1 cellular context compared by ENCODE assay signal in the genomic region with DNA sequence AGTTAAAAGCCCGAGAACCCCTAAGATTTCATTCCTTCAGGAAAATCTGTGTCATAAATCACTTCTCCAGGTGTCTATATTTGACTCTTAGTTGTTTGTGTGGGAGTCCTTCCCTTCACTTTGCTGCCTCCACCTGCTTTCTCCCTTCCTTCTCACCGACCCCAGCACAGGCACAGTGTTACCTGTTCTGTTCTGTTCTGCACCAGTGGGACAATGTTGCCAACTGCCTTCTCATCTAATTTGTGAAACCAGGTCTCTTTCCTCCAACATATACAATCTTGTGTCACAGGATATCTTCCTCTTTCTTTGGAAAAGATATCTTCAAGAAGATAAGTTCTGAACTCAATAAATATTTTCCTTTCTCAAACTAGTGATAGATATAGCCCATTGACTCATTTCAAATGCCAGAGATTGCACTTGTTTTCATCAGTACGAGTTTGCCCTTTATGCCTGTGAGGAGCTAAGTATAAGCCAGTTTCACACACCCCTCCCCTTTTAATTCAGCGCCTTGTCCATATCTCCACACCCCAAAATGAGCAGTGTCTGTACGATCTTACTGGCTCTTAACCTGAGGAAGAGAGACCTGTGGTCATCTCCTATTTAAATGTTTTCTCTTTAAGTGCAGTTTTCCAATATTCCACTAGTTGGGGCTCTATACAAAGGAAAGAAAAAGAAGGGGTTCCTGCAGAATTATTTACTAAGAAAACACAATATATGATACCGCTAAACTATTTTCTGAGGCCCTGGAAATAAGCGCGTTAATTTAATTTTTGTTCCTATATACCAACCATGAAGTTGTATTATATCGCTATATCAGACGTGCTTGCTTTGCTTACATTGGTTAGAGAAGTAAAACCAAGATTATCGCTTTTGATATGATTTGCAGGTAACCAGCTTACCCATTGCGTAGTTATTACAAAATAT.
TF ChIP-seq lines count a peak whose summit lies in the region.

No MANE protein-coding gene starts in this region.

TF ChIP-seq in GM12878, 131 proteins besides CTCF, POLR2A, EP300 and RAD21 (continued from another document):
- TF ChIP-seq, protein P1, sequence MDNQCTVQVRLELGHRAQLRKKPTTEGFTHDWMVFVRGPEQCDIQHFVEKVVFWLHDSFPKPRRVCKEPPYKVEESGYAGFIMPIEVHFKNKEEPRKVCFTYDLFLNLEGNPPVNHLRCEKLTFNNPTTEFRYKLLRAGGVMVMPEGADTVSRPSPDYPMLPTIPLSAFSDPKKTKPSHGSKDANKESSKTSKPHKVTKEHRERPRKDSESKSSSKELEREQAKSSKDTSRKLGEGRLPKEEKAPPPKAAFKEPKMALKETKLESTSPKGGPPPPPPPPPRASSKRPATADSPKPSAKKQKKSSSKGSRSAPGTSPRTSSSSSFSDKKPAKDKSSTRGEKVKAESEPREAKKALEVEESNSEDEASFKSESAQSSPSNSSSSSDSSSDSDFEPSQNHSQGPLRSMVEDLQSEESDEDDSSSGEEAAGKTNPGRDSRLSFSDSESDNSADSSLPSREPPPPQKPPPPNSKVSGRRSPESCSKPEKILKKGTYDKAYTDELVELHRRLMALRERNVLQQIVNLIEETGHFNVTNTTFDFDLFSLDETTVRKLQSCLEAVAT (IDR thresholded peaks at IDR 0.05) = peak; percentile 92
- TF ChIP-seq SMAD1 (IDR thresholded peaks at IDR 0.05; ENCODE audit: low read depth, partially characterized antibody) (no peak), FOXM1 (IDR thresholded peaks at IDR 0.05; ENCODE audit: low read depth, low read length) (peak; percentile 65), EED (IDR thresholded peaks at IDR 0.05; ENCODE audit: low read depth) (0 out of 2 replicates have a peak, but pooled peaks have one; percentile 17), ATF7 (IDR thresholded peaks at IDR 0.05; ENCODE audit: low read depth) (peak; percentile 39; the same call in 1 of the 2 replicates), RAD51 (IDR thresholded peaks at IDR 0.05) (peak; percentile 10; the same call in 1 of the 2 replicates), RUNX3 (IDR thresholded peaks at IDR 0.05; ENCODE audit: low read length) (peak; percentile 40), PBX3 (IDR thresholded peaks at IDR 0.05; ENCODE audit: insufficient replicate concordance, low read depth, low read length) (no peak), CBX5 (IDR thresholded peaks at IDR 0.05; ENCODE audit: low read depth) (0 out of 2 replicates have a peak, but pooled peaks have one; percentile 72)
- TF ChIP-seq, protein P2, sequence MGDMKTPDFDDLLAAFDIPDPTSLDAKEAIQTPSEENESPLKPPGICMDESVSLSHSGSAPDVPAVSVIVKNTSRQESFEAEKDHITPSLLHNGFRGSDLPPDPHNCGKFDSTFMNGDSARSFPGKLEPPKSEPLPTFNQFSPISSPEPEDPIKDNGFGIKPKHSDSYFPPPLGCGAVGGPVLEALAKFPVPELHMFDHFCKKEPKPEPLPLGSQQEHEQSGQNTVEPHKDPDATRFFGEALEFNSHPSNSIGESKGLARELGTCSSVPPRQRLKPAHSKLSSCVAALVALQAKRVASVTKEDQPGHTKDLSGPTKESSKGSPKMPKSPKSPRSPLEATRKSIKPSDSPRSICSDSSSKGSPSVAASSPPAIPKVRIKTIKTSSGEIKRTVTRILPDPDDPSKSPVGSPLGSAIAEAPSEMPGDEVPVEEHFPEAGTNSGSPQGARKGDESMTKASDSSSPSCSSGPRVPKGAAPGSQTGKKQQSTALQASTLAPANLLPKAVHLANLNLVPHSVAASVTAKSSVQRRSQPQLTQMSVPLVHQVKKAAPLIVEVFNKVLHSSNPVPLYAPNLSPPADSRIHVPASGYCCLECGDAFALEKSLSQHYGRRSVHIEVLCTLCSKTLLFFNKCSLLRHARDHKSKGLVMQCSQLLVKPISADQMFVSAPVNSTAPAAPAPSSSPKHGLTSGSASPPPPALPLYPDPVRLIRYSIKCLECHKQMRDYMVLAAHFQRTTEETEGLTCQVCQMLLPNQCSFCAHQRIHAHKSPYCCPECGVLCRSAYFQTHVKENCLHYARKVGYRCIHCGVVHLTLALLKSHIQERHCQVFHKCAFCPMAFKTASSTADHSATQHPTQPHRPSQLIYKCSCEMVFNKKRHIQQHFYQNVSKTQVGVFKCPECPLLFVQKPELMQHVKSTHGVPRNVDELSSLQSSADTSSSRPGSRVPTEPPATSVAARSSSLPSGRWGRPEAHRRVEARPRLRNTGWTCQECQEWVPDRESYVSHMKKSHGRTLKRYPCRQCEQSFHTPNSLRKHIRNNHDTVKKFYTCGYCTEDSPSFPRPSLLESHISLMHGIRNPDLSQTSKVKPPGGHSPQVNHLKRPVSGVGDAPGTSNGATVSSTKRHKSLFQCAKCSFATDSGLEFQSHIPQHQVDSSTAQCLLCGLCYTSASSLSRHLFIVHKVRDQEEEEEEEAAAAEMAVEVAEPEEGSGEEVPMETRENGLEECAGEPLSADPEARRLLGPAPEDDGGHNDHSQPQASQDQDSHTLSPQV (IDR thresholded peaks at IDR 0.05) = 0 out of 2 replicates have a peak, but pooled peaks have one; percentile 54
- TF ChIP-seq, protein P3, sequence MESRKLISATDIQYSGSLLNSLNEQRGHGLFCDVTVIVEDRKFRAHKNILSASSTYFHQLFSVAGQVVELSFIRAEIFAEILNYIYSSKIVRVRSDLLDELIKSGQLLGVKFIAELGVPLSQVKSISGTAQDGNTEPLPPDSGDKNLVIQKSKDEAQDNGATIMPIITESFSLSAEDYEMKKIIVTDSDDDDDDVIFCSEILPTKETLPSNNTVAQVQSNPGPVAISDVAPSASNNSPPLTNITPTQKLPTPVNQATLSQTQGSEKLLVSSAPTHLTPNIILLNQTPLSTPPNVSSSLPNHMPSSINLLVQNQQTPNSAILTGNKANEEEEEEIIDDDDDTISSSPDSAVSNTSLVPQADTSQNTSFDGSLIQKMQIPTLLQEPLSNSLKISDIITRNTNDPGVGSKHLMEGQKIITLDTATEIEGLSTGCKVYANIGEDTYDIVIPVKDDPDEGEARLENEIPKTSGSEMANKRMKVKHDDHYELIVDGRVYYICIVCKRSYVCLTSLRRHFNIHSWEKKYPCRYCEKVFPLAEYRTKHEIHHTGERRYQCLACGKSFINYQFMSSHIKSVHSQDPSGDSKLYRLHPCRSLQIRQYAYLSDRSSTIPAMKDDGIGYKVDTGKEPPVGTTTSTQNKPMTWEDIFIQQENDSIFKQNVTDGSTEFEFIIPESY (IDR thresholded peaks at IDR 0.05) = peak; percentile 98
